In the genomic region with DNA sequence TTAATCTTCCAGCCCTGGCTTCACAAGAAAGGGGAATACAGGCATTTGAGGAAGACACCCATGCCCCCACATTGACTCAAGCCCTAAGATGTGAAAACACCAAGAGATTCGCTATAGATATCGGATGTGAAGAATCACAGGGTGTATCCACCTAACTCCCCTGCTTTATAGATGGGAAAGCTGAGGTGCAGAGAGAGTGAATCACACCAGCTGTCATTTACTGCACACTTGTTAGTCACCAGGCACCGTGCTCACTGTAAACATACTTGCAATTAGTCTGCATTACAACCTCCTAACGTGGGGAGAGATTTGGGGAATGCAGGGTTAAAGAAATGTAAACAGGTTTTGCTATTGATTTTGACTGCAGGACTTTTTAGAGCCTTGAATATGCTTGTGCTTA, we compare ENCODE assay signal across 20 cellular contexts.
DNase-seq lines count a peak whose midpoint lies in the region; ATAC-seq and TF ChIP-seq lines count a peak whose summit lies in the region.
"Had no signal": no experiment of that assay in that cellular context is flagged by ENCODE, and none has a peak within 500 bp of the region (broad histone marks: within the 10 kb centered on the region; RNA-seq: fewer than 3 reads in every experiment).

No MANE protein-coding gene starts in this region.

- no peak for TF ChIP-seq POLR2A in breast epithelium (IDR thresholded peaks at IDR 0.05)

- H3K36me3 Mint-ChIP-seq in MCF 10A (ENCODE audit: insufficient read depth, unreplicated experiment) = no peaks in the 10 kb centered on the region
- H3K36me3 Mint-ChIP-seq in activated CD4-positive, alpha-beta memory T cell treated with anti-CD3 and anti-CD28 coated beads for 36 hours = no peaks in the 10 kb centered on the region
- H3K36me3 Mint-ChIP-seq: CD4-positive, CD25-positive, alpha-beta regulatory T cell; stimulated activated naive B cell treated with anti-CD40 and anti-IgM and Interleukin-4, amounts not matched to agents 10 μg/mL and 1 μg/mL and 100 μg/mL, for 72 hours had no signal

- no peak overlapping the region for H3K4me3 ChIP-seq in breast epithelium
- no peak overlapping the region for H3K4me3 ChIP-seq in SJCRH30
- H3K4me3 ChIP-seq in fibroblast of villous mesenchyme (ENCODE audit: low read depth, low read length) = no peak overlapping the region
- H3K4me3 ChIP-seq: adrenal gland, PC-9, thyroid gland had no signal

- no TSS peak for BruUV-seq in MCF 10A (replicated peaks; lab: Mats Ljungman, UMichigan)

- H3K36me3 ChIP-seq in breast epithelium = no peaks in the 10 kb centered on the region
- H3K36me3 ChIP-seq in SJCRH30 = no peaks in the 10 kb centered on the region
- H3K36me3 ChIP-seq: adrenal gland, neutrophil, thyroid gland had no signal

- H3K9me3 ChIP-seq in breast epithelium (no peaks in the 10 kb centered on the region), SJCRH30 (replicated peaks) (no peaks in the 10 kb centered on the region)
- H3K9me3 ChIP-seq: adrenal gland, neutrophil, thyroid gland had no signal

- H3K27ac ChIP-seq in breast epithelium (no peak overlapping the region), SJCRH30 (peak overlapping the region; percentile 18; the same call in 1 of the 2 replicates)
- H3K27ac ChIP-seq: adrenal gland, PC-9, thyroid gland had no signal

- H3K4me3 Mint-ChIP-seq in MCF 10A (ENCODE audit: unreplicated experiment) = no peak overlapping the region
- H3K4me3 Mint-ChIP-seq in activated CD4-positive, alpha-beta memory T cell treated with anti-CD3 and anti-CD28 coated beads for 36 hours = no peak overlapping the region
- H3K4me3 Mint-ChIP-seq: stimulated activated naive B cell treated with anti-CD40 and anti-IgM and Interleukin-4, amounts not matched to agents 10 μg/mL and 1 μg/mL and 100 μg/mL, for 72 hours had no signal

- POLR2A ChIA-PET in MCF 10A (lab: Yijun Ruan, JAX) = no interaction called here
- POLR2A ChIA-PET in activated CD4-positive, alpha-beta memory T cell treated with anti-CD3 and anti-CD28 coated beads for 36 hours (lab: Charles Lee) = no interaction called here

- H3K27me3 ChIP-seq in breast epithelium = peaks cover 0 to 29% of the 10 kb centered on the region in 2 donors
- no peaks in the 10 kb centered on the region for H3K27me3 ChIP-seq in SJCRH30
- H3K27me3 ChIP-seq: thyroid gland had no signal

- H3K4me1 ChIP-seq in breast epithelium (no peaks in the 10 kb centered on the region), SJCRH30 (peaks cover 27% of the 10 kb centered on the region)
- H3K4me1 ChIP-seq: adrenal gland, thyroid gland had no signal

- no peak for TF ChIP-seq CTCF in MCF 10A (IDR thresholded peaks at IDR 0.05; ENCODE audit: unreplicated experiment)
- TF ChIP-seq CTCF in breast epithelium (IDR thresholded peaks at IDR 0.05) = no peak
- no peak for TF ChIP-seq CTCF in fibroblast of villous mesenchyme (IDR thresholded peaks at IDR 0.05; ENCODE audit: insufficient read depth, low read depth, low read length)

- no peaks in the 10 kb centered on the region for H3K9me3 Mint-ChIP-seq in MCF 10A (ENCODE audit: unreplicated experiment)
- H3K9me3 Mint-ChIP-seq in activated CD4-positive, alpha-beta memory T cell treated with anti-CD3 and anti-CD28 coated beads for 36 hours = no peaks in the 10 kb centered on the region

- peak; percentile 46 for DNase-seq in MCF 10A (ENCODE audit: unreplicated experiment)
- no peak for DNase-seq in breast epithelium (ENCODE audit: low spot score in 2 of 2)
- DNase-seq in SJCRH30 = peak; percentile 43 to 61
- peak; percentile 37 for DNase-seq in fibroblast of villous mesenchyme (ENCODE audit: low read depth)
- no peak for DNase-seq in NCI-H2227 (lab: John Stamatoyannopoulos, UW; ENCODE audit: unreplicated experiment)
- DNase-seq in activated gamma-delta T cell (lab: John Stamatoyannopoulos, UW) = no peak
- no peak for DNase-seq in activated CD4-positive, alpha-beta memory T cell treated with anti-CD3 and anti-CD28 coated beads for 36 hours
- DNase-seq: activated CD4-positive, alpha-beta T cell treated with anti-CD3 and anti-CD28 coated beads for 48 hours; activated effector memory CD4-positive, alpha-beta T cell treated with Interleukin-2 at 50 U/mL for 16 hours; adrenal gland; CD4-positive, CD25-positive, alpha-beta regulatory T cell; DMS53; foreskin melanocyte; left ventricle myocardium superior; NCI-H82; PC-9; stimulated activated naive B cell treated with anti-CD40 and anti-IgM and Interleukin-4, amounts not matched to agents 10 μg/mL and 1 μg/mL and 100 μg/mL, for 72 hours; thyroid gland had no signal

- H3K27ac Mint-ChIP-seq in MCF 10A (ENCODE audit: low read depth, unreplicated experiment) = no peak overlapping the region
- no peak overlapping the region for H3K27ac Mint-ChIP-seq in activated CD4-positive, alpha-beta memory T cell treated with anti-CD3 and anti-CD28 coated beads for 36 hours
- H3K27ac Mint-ChIP-seq: CD4-positive, CD25-positive, alpha-beta regulatory T cell; stimulated activated naive B cell treated with anti-CD40 and anti-IgM and Interleukin-4, amounts not matched to agents 10 μg/mL and 1 μg/mL and 100 μg/mL, for 72 hours had no signal

- ATAC-seq in GM21529 (IDR thresholded peaks at IDR 0.05; ENCODE audit: unreplicated experiment) = no peak
- ATAC-seq: left ventricle myocardium superior; stimulated activated naive B cell treated with anti-CD40 and anti-IgM and Interleukin-4, amounts not matched to agents 10 μg/mL and 1 μg/mL and 100 μg/mL, for 72 hours had no signal

- no peaks in the 10 kb centered on the region for H3K4me1 Mint-ChIP-seq in MCF 10A (ENCODE audit: insufficient read depth, unreplicated experiment)
- peaks cover 2% of the 10 kb centered on the region for H3K4me1 Mint-ChIP-seq in activated CD4-positive, alpha-beta memory T cell treated with anti-CD3 and anti-CD28 coated beads for 36 hours (ENCODE audit: low read depth)

- intact Hi-C loops in MCF 10A (cut with micrococcal nuclease) = no loop called here
- intact Hi-C loops in breast epithelium (cut with DNase I; ENCODE audit: low total_unique reads) = no loop called here
- intact Hi-C loops in activated CD4-positive, alpha-beta memory T cell treated with anti-CD3 and anti-CD28 coated beads for 36 hours (cut with micrococcal nuclease) = no loop called here

- H3K27me3 Mint-ChIP-seq in MCF 10A (ENCODE audit: insufficient read depth, unreplicated experiment) = peaks cover 14% of the 10 kb centered on the region
- H3K27me3 Mint-ChIP-seq in activated CD4-positive, alpha-beta memory T cell treated with anti-CD3 and anti-CD28 coated beads for 36 hours = peaks cover 16% of the 10 kb centered on the region

- CTCF ChIA-PET in MCF 10A (lab: Yijun Ruan, JAX) = no interaction called here
- CTCF ChIA-PET in activated CD4-positive, alpha-beta memory T cell treated with anti-CD3 and anti-CD28 coated beads for 36 hours (lab: Charles Lee) = no interaction called here

Comparison
In these comparisons a context has a peak if more than half of its experiments do, and no peak if none do; other contexts are left out.
1. DNase-seq: peak in MCF 10A (single experiment), SJCRH30 (2 of 2) and fibroblast of villous mesenchyme (single experiment); none in breast epithelium (0 of 2), NCI-H2227 (single experiment), activated gamma-delta T cell (single experiment) and activated CD4-positive, alpha-beta memory T cell treated with anti-CD3 and anti-CD28 coated beads for 36 hours (single experiment).